In the genomic region with DNA sequence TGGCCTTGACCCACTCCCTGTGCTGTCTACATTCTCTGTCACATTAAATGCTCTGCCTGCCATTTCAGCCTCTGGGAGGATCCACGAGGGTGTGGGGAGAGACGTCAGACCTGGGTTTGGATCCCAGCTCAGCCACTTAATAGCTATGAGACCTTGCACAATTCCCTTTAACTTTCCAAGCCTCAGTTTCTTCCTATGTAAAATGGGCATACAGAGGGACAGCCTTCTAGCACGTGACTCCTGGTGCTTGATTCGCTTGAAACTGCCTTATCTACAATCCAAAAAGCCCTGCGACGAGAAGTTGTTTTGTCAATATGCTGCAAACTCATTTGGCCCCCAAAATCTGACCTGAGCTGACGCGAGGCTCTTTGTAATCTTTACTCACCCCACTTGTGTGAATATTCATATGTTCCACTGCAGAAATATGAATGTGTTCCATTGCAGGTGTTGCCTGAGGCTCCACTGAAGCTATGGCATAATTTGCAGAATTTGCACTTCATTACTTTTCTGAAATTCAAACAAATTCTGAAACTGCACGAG, we compare ENCODE assay signal across 11 cellular contexts. TPM values are rescaled to one million over a fixed set of nuclear protein-coding genes. Genes with fewer than 3 reads are reported as not detected.
DNase-seq lines count a peak whose midpoint lies in the region; ATAC-seq, FAIRE-seq and TF ChIP-seq lines count a peak whose summit lies in the region.
"Had no signal": no experiment of that assay in that cellular context is flagged by ENCODE, and none has a peak within 500 bp of the region (broad histone marks: within the 10 kb centered on the region; RNA-seq: fewer than 3 reads in every experiment).

No MANE protein-coding gene starts in this region.

- peaks cover 18% of the 10 kb centered on the region for H3K9me3 Mint-ChIP-seq in T-helper 2 cell treated with Interferon-gamma antibody and Interleukin-4, amounts not matched to agents 5 μg/mL and 100 μg/mL, for 36 hours

- H3K27me3 Mint-ChIP-seq in T-helper 2 cell treated with Interferon-gamma antibody and Interleukin-4, amounts not matched to agents 5 μg/mL and 100 μg/mL, for 36 hours (ENCODE audit: low read depth) = peaks cover 26% of the 10 kb centered on the region

- TF ChIP-seq CTCF in fibroblast of the aortic adventitia (IDR thresholded peaks at IDR 0.05; ENCODE audit: insufficient read depth, low read length) = no peak

- peak overlapping the region; percentile 50 for H3K27ac Mint-ChIP-seq in T-helper 2 cell treated with Interferon-gamma antibody and Interleukin-4, amounts not matched to agents 5 μg/mL and 100 μg/mL, for 36 hours

- no peak for ATAC-seq in GM21576 (IDR thresholded peaks at IDR 0.05; ENCODE audit: unreplicated experiment)

- DNase-seq in stimulated activated CD4-positive, alpha-beta T cell treated with anti-CD3 and anti-CD28 coated beads, Interleukin-15, amount 100 ng/mL, for 24 hours = peak; percentile 56
- DNase-seq in stimulated activated CD4-positive, alpha-beta T cell treated with anti-CD3 and anti-CD28 coated beads, Interleukin-12 subunit alpha, Interleukin-12 subunit beta, amount 100 ng/mL, for 4 hours = no peak
- peak; percentile 40 for DNase-seq in T-helper 2 cell treated with Interferon-gamma antibody and Interleukin-4, amounts not matched to agents 5 μg/mL and 100 μg/mL, for 36 hours (ENCODE audit: low spot score)
- DNase-seq in fibroblast of the aortic adventitia (ENCODE audit: low read depth) (peak; percentile 18), urothelium cell line (ENCODE audit: low spot score) (no peak), RCC 7860 (ENCODE audit: low spot score) (no peak), NCI-H1436 (lab: John Stamatoyannopoulos, UW) (no peak)
- DNase-seq: anterior cingulate cortex, NCI-H748 treated with DMSO at 0.1 percent for 48 hours, posterior cingulate gyrus had no signal

- H3K4me3 Mint-ChIP-seq in T-helper 2 cell treated with Interferon-gamma antibody and Interleukin-4, amounts not matched to agents 5 μg/mL and 100 μg/mL, for 36 hours = peak overlapping the region; percentile 58

- peak; percentile 62 for FAIRE-seq in urothelium cell line (lab: Jason Lieb, UNC)
- FAIRE-seq in RCC 7860 (lab: Jason Lieb, UNC) = no peak

- H3K36me3 Mint-ChIP-seq in T-helper 2 cell treated with Interferon-gamma antibody and Interleukin-4, amounts not matched to agents 5 μg/mL and 100 μg/mL, for 36 hours (ENCODE audit: low read depth) = peaks cover 18% of the 10 kb centered on the region

- H3K4me3 ChIP-seq in fibroblast of the aortic adventitia (ENCODE audit: low read depth, low read length) = no peak overlapping the region

- H3K4me1 Mint-ChIP-seq in T-helper 2 cell treated with Interferon-gamma antibody and Interleukin-4, amounts not matched to agents 5 μg/mL and 100 μg/mL, for 36 hours (ENCODE audit: low read depth) = peaks cover 62% of the 10 kb centered on the region

RNA-seq across cellular contexts. Expression of a gene that starts 40.1 kb away (rescaled TPM):
- total RNA-seq in fibroblast of the aortic adventitia (ENCODE audit: low replicate concordance) = 0.74 and 5.2 TPM in 2 replicates

Comparison
In these comparisons a context has a peak if more than half of its experiments do, and no peak if none do; other contexts are left out.
1. DNase-seq: peak in stimulated activated CD4-positive, alpha-beta T cell treated with anti-CD3 and anti-CD28 coated beads, Interleukin-15, amount 100 ng/mL, for 24 hours (single experiment), T-helper 2 cell treated with Interferon-gamma antibody and Interleukin-4, amounts not matched to agents 5 μg/mL and 100 μg/mL, for 36 hours (single experiment) and fibroblast of the aortic adventitia (single experiment); none in stimulated activated CD4-positive, alpha-beta T cell treated with anti-CD3 and anti-CD28 coated beads, Interleukin-12 subunit alpha, Interleukin-12 subunit beta, amount 100 ng/mL, for 4 hours (single experiment), urothelium cell line (single experiment), RCC 7860 (single experiment) and NCI-H1436 (single experiment).